Comparison of ENCODE assay signal across 17 cellular contexts in the genomic region with DNA sequence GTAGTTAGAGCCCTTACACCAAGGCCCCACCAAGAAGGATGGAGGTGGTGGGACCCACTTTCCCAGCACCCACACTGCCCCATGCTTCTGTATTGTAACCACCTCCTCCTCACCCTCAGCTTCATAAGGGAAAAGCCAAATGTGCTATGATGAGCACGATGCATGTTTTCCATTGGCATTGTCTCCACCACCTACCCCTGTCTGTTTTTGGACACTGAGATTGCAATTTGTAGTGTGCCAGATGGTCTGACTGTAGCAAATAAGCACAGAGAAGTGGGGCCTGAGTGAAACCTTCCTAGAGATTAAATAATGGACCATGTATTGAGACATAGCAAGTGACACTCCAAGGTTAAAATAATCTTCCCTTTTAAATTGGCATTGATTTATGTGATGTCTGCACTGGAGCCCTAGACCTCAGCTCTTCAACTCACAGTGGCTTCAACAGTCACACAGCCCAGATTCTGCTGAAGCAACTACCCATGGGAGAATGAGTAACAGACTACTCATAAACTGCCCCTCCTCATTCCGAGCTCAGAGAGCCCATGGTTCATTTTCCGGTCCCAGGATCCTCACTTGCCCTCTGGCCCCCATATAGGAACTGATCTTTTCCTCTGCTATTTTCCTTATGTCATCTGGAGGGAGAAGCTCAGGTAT.
DNase-seq lines count a peak whose midpoint lies in the region; ATAC-seq, FAIRE-seq and TF ChIP-seq lines count a peak whose summit lies in the region.
"Had no signal": no experiment of that assay in that cellular context is flagged by ENCODE, and none has a peak within 500 bp of the region (broad histone marks: within the 10 kb centered on the region; RNA-seq: fewer than 3 reads in every experiment).

No MANE protein-coding gene starts in this region.

- H3K36me3 ChIP-seq in astrocyte (ENCODE audit: insufficient read depth, low read length) (no peaks in the 10 kb centered on the region), kidney (ENCODE audit: control insufficient read depth in 1 of 2, insufficient read depth in 2 of 2, low read length in 2 of 2) (no peaks in the 10 kb centered on the region)
- H3K36me3 ChIP-seq: SJSA1 had no signal

- no peak for ATAC-seq in HG03095 (IDR thresholded peaks at IDR 0.05; ENCODE audit: unreplicated experiment)
- ATAC-seq in GM19023 (IDR thresholded peaks at IDR 0.05; ENCODE audit: unreplicated experiment): no peak

- H3K27ac Mint-ChIP-seq in astrocyte (ENCODE audit: unreplicated experiment): no peak overlapping the region

- H3K9me3 ChIP-seq in astrocyte (ENCODE audit: insufficient read depth, low read depth, low read length): no peaks in the 10 kb centered on the region
- no peaks in the 10 kb centered on the region for H3K9me3 ChIP-seq in kidney (ENCODE audit: control insufficient read depth in 1 of 2, low read length in 2 of 2)
- H3K9me3 ChIP-seq: SJSA1 had no signal

- peak; percentile 70 for DNase-seq in AG20443 (ENCODE audit: low spot score)
- peak; percentile 49 for DNase-seq in HK-2 (ENCODE audit: unreplicated experiment)
- DNase-seq in astrocyte (ENCODE audit: low read depth): no peak
- DNase-seq in kidney: no peak
- DNase-seq in activated gamma-delta T cell (lab: John Stamatoyannopoulos, UW): no peak
- DNase-seq in stimulated activated CD4-positive, alpha-beta T cell treated with anti-CD3 and anti-CD28 coated beads, Interleukin-1b, Interleukin-23, amount 100 ng/mL, for 48 hours: no peak
- DNase-seq: activated CD8-positive, alpha-beta memory T cell treated with anti-CD3 and anti-CD28 coated beads, Interleukin-2, amount 50 U/mL, for 4 hours; central memory CD4-positive, alpha-beta T cell; GOT3; naive B cell; NCI-H2081 treated with DMSO at 0.1 percent for 48 hours; stimulated activated CD4-positive, alpha-beta T cell treated with anti-CD3 and anti-CD28 coated beads, Interleukin-2, amount 100 ng/mL, for 24 hours; substantia nigra had no signal

- H3K36me3 Mint-ChIP-seq in astrocyte (ENCODE audit: low read depth, unreplicated experiment): no peaks in the 10 kb centered on the region

- H3K27me3 ChIP-seq in astrocyte (ENCODE audit: insufficient read depth, low read length): no peaks in the 10 kb centered on the region
- H3K27me3 ChIP-seq: SJSA1 had no signal

- H3K4me3 Mint-ChIP-seq in astrocyte (ENCODE audit: unreplicated experiment): no peak overlapping the region
- H3K4me3 Mint-ChIP-seq: naive B cell had no signal

- no peaks in the 10 kb centered on the region for H3K27me3 Mint-ChIP-seq in astrocyte (ENCODE audit: low read depth, unreplicated experiment)
- H3K27me3 Mint-ChIP-seq: naive B cell had no signal

- H3K9me3 Mint-ChIP-seq in astrocyte (ENCODE audit: unreplicated experiment): no peaks in the 10 kb centered on the region

- no peak overlapping the region for H3K4me3 ChIP-seq in astrocyte (ENCODE audit: insufficient read depth, low read depth, low read length)
- no peak overlapping the region for H3K4me3 ChIP-seq in kidney (ENCODE audit: low read length in 2 of 2)
- H3K4me3 ChIP-seq: SJSA1 had no signal

- intact Hi-C loops in kidney (cut with DNase I): no loop called here

- no peaks in the 10 kb centered on the region for H4K20me1 ChIP-seq in astrocyte (ENCODE audit: insufficient read depth, low read length)

- peaks cover 5% of the 10 kb centered on the region for H3K4me1 Mint-ChIP-seq in astrocyte (ENCODE audit: low read depth, unreplicated experiment)
- H3K4me1 Mint-ChIP-seq: naive B cell had no signal

- H3K9ac ChIP-seq in astrocyte (ENCODE audit: low read length): no peak overlapping the region
- no peak overlapping the region for H3K9ac ChIP-seq in kidney (ENCODE audit: low read length in 2 of 2)

- H2AFZ ChIP-seq in astrocyte (ENCODE audit: low read depth, low read length): no peak overlapping the region

- peaks cover 3% of the 10 kb centered on the region for H3K4me1 ChIP-seq in astrocyte (ENCODE audit: insufficient read depth, low read length)
- H3K4me1 ChIP-seq in kidney (ENCODE audit: control insufficient read depth in 1 of 2, insufficient read depth in 1 of 2, low read depth in 1 of 2, low read length in 2 of 2): peaks cover 0 to 21% of the 10 kb centered on the region in 2 donors
- H3K4me1 ChIP-seq: SJSA1 had no signal

- FAIRE-seq in astrocyte (lab: Jason Lieb, UNC): no peak
- no peak for FAIRE-seq in kidney (lab: Jason Lieb, UNC)

- TF ChIP-seq CTCF in astrocyte (IDR thresholded peaks at IDR 0.05; ENCODE audit: insufficient read depth, low read depth, low read length) (no peak), kidney (IDR thresholded peaks at IDR 0.05; ENCODE audit: borderline replicate concordance, extremely low read depth, insufficient read depth) (no peak)

- no peak overlapping the region for H3K27ac ChIP-seq in astrocyte (ENCODE audit: low read depth, low read length)
- peak overlapping the region; percentile 56 to 66 for H3K27ac ChIP-seq in kidney (ENCODE audit: low read depth in 2 of 2, low read length in 2 of 2)
- H3K27ac ChIP-seq: C4-2B, SJSA1 had no signal

- H3K79me2 ChIP-seq in astrocyte (ENCODE audit: insufficient read depth, low read length): no peaks in the 10 kb centered on the region

- peak overlapping the region; percentile 21 for H3K4me2 ChIP-seq in astrocyte (ENCODE audit: low read length)

Comparison
In these comparisons a context has a peak if more than half of its experiments do, and no peak if none do; other contexts are left out.
1. DNase-seq: peak in AG20443 (single experiment) and HK-2 (single experiment); none in astrocyte (single experiment), kidney (single experiment), activated gamma-delta T cell (single experiment) and stimulated activated CD4-positive, alpha-beta T cell treated with anti-CD3 and anti-CD28 coated beads, Interleukin-1b, Interleukin-23, amount 100 ng/mL, for 48 hours (single experiment).